26 cellular contexts compared by ENCODE assay signal in the genomic region with DNA sequence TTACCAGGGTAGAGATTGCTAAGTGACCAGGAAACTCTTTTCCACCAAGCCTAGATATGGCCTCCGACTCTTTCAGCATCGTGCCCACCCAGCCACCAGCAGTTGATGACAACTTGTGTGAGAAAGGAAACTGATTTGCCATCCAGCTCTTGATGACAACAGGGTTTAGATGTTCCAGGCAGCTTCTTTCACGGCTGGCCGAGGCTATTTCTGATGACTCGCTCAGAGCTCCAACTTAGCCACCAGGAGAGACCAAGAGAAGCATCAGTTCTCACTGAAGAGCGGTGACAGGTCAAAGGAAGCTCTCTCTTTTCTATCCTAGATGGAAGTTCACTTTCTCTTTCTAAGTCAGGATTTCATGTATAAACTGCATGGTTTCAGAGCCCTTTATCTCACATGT.
"Had no signal": no experiment of that assay in that cellular context is flagged by ENCODE, and none has a peak within 500 bp of the region (broad histone marks: within the 10 kb centered on the region; RNA-seq: fewer than 3 reads in every experiment).

No MANE protein-coding gene starts in this region.

- H3K27me3 ChIP-seq: adrenal gland, body of pancreas, gastrocnemius medialis, right lobe of liver had no signal

- DNase-seq: activated CD4-positive, alpha-beta T cell treated with anti-CD3 and anti-CD28 coated beads for 36 hours; activated CD4-positive, CD25-positive, alpha-beta regulatory T cell; activated CD8-positive, alpha-beta memory T cell treated with anti-CD3 and anti-CD28 coated beads, Interleukin-2, amount 10 ng/mL, durations not matched to agents 7 days and 5 days; activated CD8-positive, alpha-beta T cell treated with anti-CD3 and anti-CD28 coated beads, Interleukin-2, amount 10 ng/mL, durations not matched to agents 7 days and 5 days; activated naive CD4-positive, alpha-beta T cell; activated T-cell treated with anti-CD3 and anti-CD28 coated beads, Interleukin-2, amount 50 U/mL, for 48 hours; adrenal gland; aorta; body of pancreas; dermis blood vessel endothelial cell; effector CD4-positive, alpha-beta T cell; gastrocnemius medialis; head of caudate nucleus; hypothalamus; left ventricle myocardium superior; nephron progenitor cell; right lobe of liver; stimulated activated CD4-positive, alpha-beta T cell treated with anti-CD3 and anti-CD28 coated beads, Interleukin-12 subunit alpha, Interleukin-12 subunit beta, amount 100 ng/mL, for 4 hours; stimulated activated CD4-positive, alpha-beta T cell treated with anti-CD3 and anti-CD28 coated beads, Interleukin-4, amount 100 ng/mL, for 1 hour; stimulated activated naive CD8-positive, alpha-beta T cell treated with anti-CD3 and anti-CD28 coated beads, Interleukin-15, Interleukin-2, amounts not matched to agents 100 U/mL and 50 U/mL, for 24 hours; T-cell; trophoblast cell had no signal

- H3K9me3 ChIP-seq: adrenal gland, body of pancreas, gastrocnemius medialis, neutrophil, right lobe of liver, thoracic aorta had no signal

- H3K4me3 ChIP-seq: adrenal gland, body of pancreas, gastrocnemius medialis, right lobe of liver, skin epidermis, thoracic aorta had no signal

- H3K4me1 ChIP-seq: adrenal gland, body of pancreas, gastrocnemius medialis, right lobe of liver had no signal

- ATAC-seq: activated CD4-positive, alpha-beta T cell treated with anti-CD3 and anti-CD28 coated beads for 36 hours; activated CD8-positive, alpha-beta memory T cell treated with anti-CD3 and anti-CD28 coated beads, Interleukin-2, amount 10 ng/mL, durations not matched to agents 7 days and 5 days; activated CD8-positive, alpha-beta T cell treated with anti-CD3 and anti-CD28 coated beads, Interleukin-2, amount 10 ng/mL, durations not matched to agents 7 days and 5 days; body of pancreas; gastrocnemius medialis; left ventricle myocardium superior; right lobe of liver; stimulated activated naive CD8-positive, alpha-beta T cell treated with anti-CD3 and anti-CD28 coated beads, Interleukin-15, Interleukin-2, amounts not matched to agents 100 U/mL and 50 U/mL, for 24 hours; T-cell had no signal

- H3K27ac ChIP-seq: adrenal gland, body of pancreas, epithelial cell of prostate, gastrocnemius medialis, neutrophil, right lobe of liver, skin epidermis, thoracic aorta had no signal

- H3K36me3 ChIP-seq: adrenal gland, gastrocnemius medialis, neutrophil, right lobe of liver, thoracic aorta had no signal
